In genomic region chr19:34366670-34367423, GRCh38 we compare ENCODE assay signal across 1 cellular context.
TF ChIP-seq lines count a peak whose summit lies in the region.

No MANE protein-coding gene starts in this region.

TF ChIP-seq in A549, 52 proteins besides CTCF, POLR2A, EP300 and RAD21:
- TF ChIP-seq ESRRA (IDR thresholded peaks at IDR 0.05; ENCODE audit: borderline replicate concordance, low read length): no peak
- TF ChIP-seq CBX2 (IDR thresholded peaks at IDR 0.05; ENCODE audit: borderline replicate concordance, low read depth): no peak
- TF ChIP-seq HEYL (CRISPR knock-in tag; IDR thresholded peaks at IDR 0.05): no peak
- TF ChIP-seq CHD2 (IDR thresholded peaks at IDR 0.05; ENCODE audit: low read length, partially characterized antibody): no peak
- TF ChIP-seq MAZ (IDR thresholded peaks at IDR 0.05; ENCODE audit: borderline replicate concordance, low read depth, low read length): no peak
- TF ChIP-seq HOXB13 (CRISPR knock-in tag; IDR thresholded peaks at IDR 0.05; ENCODE audit: low read depth): no peak
- TF ChIP-seq JUN (IDR thresholded peaks at IDR 0.05): no peak
- TF ChIP-seq, protein P1, sequence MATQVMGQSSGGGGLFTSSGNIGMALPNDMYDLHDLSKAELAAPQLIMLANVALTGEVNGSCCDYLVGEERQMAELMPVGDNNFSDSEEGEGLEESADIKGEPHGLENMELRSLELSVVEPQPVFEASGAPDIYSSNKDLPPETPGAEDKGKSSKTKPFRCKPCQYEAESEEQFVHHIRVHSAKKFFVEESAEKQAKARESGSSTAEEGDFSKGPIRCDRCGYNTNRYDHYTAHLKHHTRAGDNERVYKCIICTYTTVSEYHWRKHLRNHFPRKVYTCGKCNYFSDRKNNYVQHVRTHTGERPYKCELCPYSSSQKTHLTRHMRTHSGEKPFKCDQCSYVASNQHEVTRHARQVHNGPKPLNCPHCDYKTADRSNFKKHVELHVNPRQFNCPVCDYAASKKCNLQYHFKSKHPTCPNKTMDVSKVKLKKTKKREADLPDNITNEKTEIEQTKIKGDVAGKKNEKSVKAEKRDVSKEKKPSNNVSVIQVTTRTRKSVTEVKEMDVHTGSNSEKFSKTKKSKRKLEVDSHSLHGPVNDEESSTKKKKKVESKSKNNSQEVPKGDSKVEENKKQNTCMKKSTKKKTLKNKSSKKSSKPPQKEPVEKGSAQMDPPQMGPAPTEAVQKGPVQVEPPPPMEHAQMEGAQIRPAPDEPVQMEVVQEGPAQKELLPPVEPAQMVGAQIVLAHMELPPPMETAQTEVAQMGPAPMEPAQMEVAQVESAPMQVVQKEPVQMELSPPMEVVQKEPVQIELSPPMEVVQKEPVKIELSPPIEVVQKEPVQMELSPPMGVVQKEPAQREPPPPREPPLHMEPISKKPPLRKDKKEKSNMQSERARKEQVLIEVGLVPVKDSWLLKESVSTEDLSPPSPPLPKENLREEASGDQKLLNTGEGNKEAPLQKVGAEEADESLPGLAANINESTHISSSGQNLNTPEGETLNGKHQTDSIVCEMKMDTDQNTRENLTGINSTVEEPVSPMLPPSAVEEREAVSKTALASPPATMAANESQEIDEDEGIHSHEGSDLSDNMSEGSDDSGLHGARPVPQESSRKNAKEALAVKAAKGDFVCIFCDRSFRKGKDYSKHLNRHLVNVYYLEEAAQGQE (IDR thresholded peaks at IDR 0.05): no peak
